8 cellular contexts compared by ENCODE assay signal in genomic region chr10:71860243-71861029, GRCh38. TPM values are rescaled to one million over a fixed set of nuclear protein-coding genes. Genes with fewer than 3 reads are reported as not detected.
DNase-seq lines count a peak whose midpoint lies in the region; ATAC-seq, FAIRE-seq and TF ChIP-seq lines count a peak whose summit lies in the region.

No MANE protein-coding gene starts in this region.

- CTCF ChIA-PET in HepG2 (lab: Yijun Ruan, JAX; ENCODE audit: low intra/inter-chr PET ratio, low total read pairs) = interaction anchor here (0.6 kb wide), 1 partner anchor 1070 kb away, joined by 3 read pairs; no protein-coding TSS in a partner anchor

- no peak overlapping the region for H3K4me3 ChIP-seq in GM12865 (ENCODE audit: low read depth, low read length)
- peak overlapping the region; percentile 24 to 62 (median 45); a peak in 4 of 6 replicates for H3K4me3 ChIP-seq in HepG2 (replicated peaks in 1 of 3; ENCODE audit: insufficient read depth in 1 of 3, low read depth in 2 of 3, low read length in 3 of 3)

- H3K79me2 ChIP-seq in HepG2 (ENCODE audit: insufficient read depth, low read length) = no peaks in the 10 kb centered on the region

- WGBS in HepG2 (ENCODE audit: low lambda C conversion rate) = 4% methylated on average over 8 of the region's 11 CpGs

- TF ChIP-seq POLR2A in HepG2 (IDR thresholded peaks at IDR 0.05; ENCODE audit: insufficient read depth in 1 of 2, low read depth in 2 of 2, low read length in 2 of 2) = peak in 1 of 2 experiments; percentile 48; a peak in 1 of 4 replicates

- no peaks in the 10 kb centered on the region for H3K36me3 ChIP-seq in HepG2 (replicated peaks in 1 of 2; ENCODE audit: control insufficient read depth in 1 of 2, insufficient read depth in 2 of 2, low read length in 2 of 2)

- peaks cover 33% of the 10 kb centered on the region for H3K4me1 ChIP-seq in HepG2 (ENCODE audit: insufficient read depth, low read length)

- peak overlapping the region; percentile 27; the same call in 1 of the 2 replicates for H3K9ac ChIP-seq in HepG2 (ENCODE audit: insufficient read depth, low read depth, low read length)

- peaks cover 0 to 3% of the 10 kb centered on the region in 2 experiments; a peak in 2 of 5 replicates for H3K27me3 ChIP-seq in HepG2 (ENCODE audit: control insufficient read depth in 1 of 2, insufficient read depth in 2 of 2, low read length in 2 of 2)

- POLR2A ChIA-PET in HepG2 (lab: Yijun Ruan, JAX) = interaction anchor here (1.5 to 5.0 kb wide), 2 partner anchors 10 to 11 kb away, joined by 7 to 74 read pairs; partner anchors contain the start of gene PSAP

- peak overlapping the region; percentile 35 for H3K27ac ChIP-seq in HepG2 (ENCODE audit: extremely low read length, insufficient read depth, low read length)

- TSS peak; percentile 89 for BruUV-seq in HepG2 (replicated peaks; lab: Mats Ljungman, UMichigan)

- peak overlapping the region; percentile 91 for H3K4me2 ChIP-seq in HepG2 (ENCODE audit: low read depth, low read length)

- no peak for TF ChIP-seq RAD21 in HepG2 (CRISPR knock-in tag; IDR thresholded peaks at IDR 0.05)

- DNase-seq in A172 (ENCODE audit: low spot score) (peak; percentile 99), GM12865 (ENCODE audit: low read depth) (peak; percentile 67), M059J (ENCODE audit: low read depth) (peak; percentile 99), SKM-1 treated with dmso at 0.1 percent for 144 hours (lab: John Stamatoyannopoulos, UW; ENCODE audit: unreplicated experiment) (peak; percentile 78), dermis blood vessel endothelial cell (peak; percentile 99), HepG2 (ENCODE audit: low spot score) (peak; percentile 85)
- peak; percentile 27 to 40 for DNase-seq in stimulated activated CD4-positive, alpha-beta T cell treated with anti-CD3 and anti-CD28 coated beads, Interleukin-4, amount 100 ng/mL, for 4 hours

- TF ChIP-seq EP300 in HepG2 (IDR thresholded peaks at IDR 0.05; ENCODE audit: low read depth in 2 of 2, low read length in 2 of 2) (peak in 1 of 2 experiments; percentile 31; a peak in 1 of 4 replicates), HepG2 (CRISPR knock-in tag; IDR thresholded peaks at IDR 0.05; ENCODE audit: borderline replicate concordance) (peak; percentile 33; the same call in 1 of the 2 replicates)

- no peak overlapping the region for H2AFZ ChIP-seq in HepG2 (ENCODE audit: low read length)

- intact Hi-C loops in HepG2 (cut with micrococcal nuclease; ENCODE audit: unreplicated experiment) = no loop called here

- in situ Hi-C loops in HepG2 (cut with HindIII; ENCODE audit: extremely low pct_ligation_motif_present, low pct_unique_long_range_greater_than_20kb) = no loop called here

- H3K9me3 ChIP-seq in HepG2 (ENCODE audit: low read length) = no peaks in the 10 kb centered on the region

- no peaks in the 10 kb centered on the region for H4K20me1 ChIP-seq in HepG2 (ENCODE audit: insufficient read depth, low read length)

- ATAC-seq in HepG2 (peak; percentile 97), HG03457 (IDR thresholded peaks at IDR 0.05; ENCODE audit: unreplicated experiment) (no peak)

- TF ChIP-seq CTCF in GM12865 (IDR thresholded peaks at IDR 0.05; ENCODE audit: insufficient read depth, low read depth, low read length, missing control alignments) = no peak
- no peak for TF ChIP-seq CTCF in HepG2 (CRISPR knock-in tag; IDR thresholded peaks at IDR 0.05)

- FAIRE-seq in HepG2 (lab: Jason Lieb, UNC) = peak; percentile 92

TF ChIP-seq in HepG2, 621 proteins besides CTCF, POLR2A, EP300 and RAD21 (continues in another document):
- no peak for TF ChIP-seq TAF15 (IDR thresholded peaks at IDR 0.05; ENCODE audit: low read depth, low read length, poor library complexity, severe bottlenecking)
- TF ChIP-seq MTERF4 (CRISPR knock-in tag; IDR thresholded peaks at IDR 0.05) = no peak
- TF ChIP-seq ZNF260 (CRISPR knock-in tag; IDR thresholded peaks at IDR 0.05; ENCODE audit: borderline replicate concordance, low read depth) = no peak
- no peak for TF ChIP-seq ZNF883 (CRISPR knock-in tag; IDR thresholded peaks at IDR 0.05; ENCODE audit: not compliant biosample characterization)
- no peak for TF ChIP-seq HIVEP1 (CRISPR knock-in tag; IDR thresholded peaks at IDR 0.05)
- TF ChIP-seq LRRFIP1 (CRISPR knock-in tag; conservative IDR thresholded peaks at IDR 0.05) = no peak
- no peak for TF ChIP-seq ZNF354B (CRISPR knock-in tag; IDR thresholded peaks at IDR 0.05)
- TF ChIP-seq ZNF737 (CRISPR knock-in tag; IDR thresholded peaks at IDR 0.05; ENCODE audit: borderline replicate concordance) = no peak
- no peak for TF ChIP-seq FIP1L1 (IDR thresholded peaks at IDR 0.05; ENCODE audit: borderline replicate concordance, insufficient read depth, low read depth, low read length)
- 0 out of 2 replicates have a peak, but pooled peaks have one; percentile 46 for TF ChIP-seq SP140L (CRISPR knock-in tag; IDR thresholded peaks at IDR 0.05; ENCODE audit: borderline replicate concordance)
- peak; percentile 76; the same call in 1 of the 2 replicates for TF ChIP-seq IKZF5 (CRISPR knock-in tag; IDR thresholded peaks at IDR 0.05)
- TF ChIP-seq SMAD3 (CRISPR knock-in tag; IDR thresholded peaks at IDR 0.05) = 0 out of 2 replicates have a peak, but pooled peaks have one; percentile 51
- no peak for TF ChIP-seq KDM6A (CRISPR knock-in tag; IDR thresholded peaks at IDR 0.05; ENCODE audit: low read depth)
- TF ChIP-seq MYC (CRISPR knock-in tag; IDR thresholded peaks at IDR 0.05; ENCODE audit: borderline replicate concordance) = no peak
- no peak for TF ChIP-seq AKAP8 (CRISPR knock-in tag; IDR thresholded peaks at IDR 0.05)
- no peak for TF ChIP-seq ZNF564 (CRISPR knock-in tag; IDR thresholded peaks at IDR 0.05)
- TF ChIP-seq ZNF841 (CRISPR knock-in tag; IDR thresholded peaks at IDR 0.05; ENCODE audit: borderline replicate concordance) = no peak

RNA-seq across cellular contexts. Expression of gene PSAP, which starts 9.4 kb away (rescaled TPM):
- 495 and 497 TPM in 2 replicates for total RNA-seq in A172 (2014; rRNA removed; shearing (Covaris generic))
- 359 and 530 TPM in 2 replicates for total RNA-seq in M059J (2014; rRNA removed; shearing (Covaris generic))
- total RNA-seq in dermis blood vessel endothelial cell = 763 and 907 TPM in 2 replicates
- 148 and 323 TPM in 2 replicates for total RNA-seq in HepG2 (2016; rRNA removed; fragmentation: Illumina TruSeq; extraction: Trizol)
- total RNA-seq in HepG2 (2016; cell fraction: cytosol; rRNA removed; fragmentation: Illumina TruSeq; extraction: Trizol; ENCODE audit: low read depth) = 16.4 and 17.5 TPM in 2 replicates
- 130 and 339 TPM in 2 replicates for total RNA-seq in HepG2 (2016; cell fraction: insoluble cytoplasmic fraction; rRNA removed; fragmentation: Illumina TruSeq; extraction: Trizol)
- 41.6 and 42.4 TPM in 2 replicates for total RNA-seq in HepG2 (2016; cell fraction: membrane; rRNA removed; fragmentation: Illumina TruSeq; extraction: Trizol)
- total RNA-seq in HepG2 (2016; cell fraction: nucleus; rRNA removed; fragmentation: Illumina TruSeq; extraction: Trizol) = 278 and 332 TPM in 2 replicates
- polyA plus RNA-seq in HepG2 (2011; rRNA removed) = 643 and 779 TPM in 2 replicates
- polyA plus RNA-seq in HepG2 (2011; cell fraction: cytosol; rRNA removed) = 776 and 886 TPM in 2 replicates
- polyA plus RNA-seq in HepG2 (2011; cell fraction: nucleus; rRNA removed) = 356 and 433 TPM in 2 replicates
- polyA plus RNA-seq in HepG2 (2012) = 412 and 503 TPM in 2 replicates
- polyA plus RNA-seq in HepG2 (2016; cell fraction: cytosol; fragmentation: Illumina TruSeq; extraction: Trizol; ENCODE audit: low read depth) = 14.6 and 15.4 TPM in 2 replicates
- polyA plus RNA-seq in HepG2 (2016; cell fraction: insoluble cytoplasmic fraction; fragmentation: Illumina TruSeq; extraction: Trizol; ENCODE audit: low read depth) = 111 and 126 TPM in 2 replicates
- polyA plus RNA-seq in HepG2 (2016; cell fraction: membrane; fragmentation: Illumina TruSeq; extraction: Trizol; ENCODE audit: low read depth) = 26.4 and 27.8 TPM in 2 replicates
- 383 and 387 TPM in 2 replicates for polyA plus RNA-seq in HepG2 (2016; cell fraction: nucleus; fragmentation: Illumina TruSeq; extraction: Trizol; ENCODE audit: insufficient read depth, low read depth)
- 387 and 527 TPM in 2 replicates for polyA minus RNA-seq in HepG2 (2011; rRNA and poly(A)+ RNA removed; ENCODE audit: low replicate concordance)
- polyA minus RNA-seq in HepG2 (2011; cell fraction: cytosol; rRNA and poly(A)+ RNA removed) = 256 and 356 TPM in 2 replicates
- polyA minus RNA-seq in HepG2 (2011; cell fraction: nucleus; rRNA and poly(A)+ RNA removed) = 143 and 184 TPM in 2 replicates

Comparison
In these comparisons a context has a peak if more than half of its experiments do, and no peak if none do; other contexts are left out.
1. DNase-seq: peak in every context shown above with its lines; median percentile 99 in A172; 99 in M059J; 99 in dermis blood vessel endothelial cell; 85 in HepG2; 78 in SKM-1 treated with dmso at 0.1 percent for 144 hours; 67 in GM12865; 34 in stimulated activated CD4-positive, alpha-beta T cell treated with anti-CD3 and anti-CD28 coated beads, Interleukin-4, amount 100 ng/mL, for 4 hours.